In the genomic region with DNA sequence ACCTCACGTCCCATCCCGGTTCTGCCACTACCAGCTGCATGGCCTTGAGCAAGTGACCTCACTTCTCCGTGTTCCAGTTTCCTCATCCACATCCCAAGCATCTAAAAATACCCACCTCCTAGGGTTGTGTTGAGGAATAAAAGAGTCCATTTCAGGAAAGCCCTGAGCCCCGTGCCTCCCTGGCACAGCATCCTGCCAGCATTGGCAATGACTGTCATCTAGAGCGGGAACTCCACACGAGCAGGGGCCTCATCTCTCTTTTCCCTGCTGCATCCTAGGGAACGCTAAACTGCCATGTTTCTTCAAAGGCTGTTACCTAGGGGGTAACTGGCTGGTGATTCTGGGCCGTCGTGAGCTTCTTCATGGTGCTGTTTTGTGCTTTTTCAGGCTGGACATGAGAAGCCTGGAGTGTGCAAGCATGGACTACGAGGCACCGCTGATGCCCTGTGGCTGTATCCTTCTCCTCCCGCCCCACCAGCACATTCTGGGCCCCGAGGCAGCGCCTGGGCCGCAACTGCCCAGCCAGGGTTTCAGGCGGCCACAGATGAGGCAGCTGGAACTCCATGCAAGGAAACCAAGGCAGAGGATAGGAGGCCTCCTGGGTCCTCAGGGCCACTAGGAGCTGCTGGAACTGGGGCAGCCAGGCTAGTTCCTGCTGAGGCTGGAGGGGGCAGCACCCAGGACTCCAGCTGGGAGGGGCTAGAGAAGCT, we compare ENCODE assay signal across 15 cellular contexts.
DNase-seq lines count a peak whose midpoint lies in the region; ATAC-seq and TF ChIP-seq lines count a peak whose summit lies in the region.
"Had no signal": no experiment of that assay in that cellular context is flagged by ENCODE, and none has a peak within 500 bp of the region (broad histone marks: within the 10 kb centered on the region; RNA-seq: fewer than 3 reads in every experiment).

No MANE protein-coding gene starts in this region.

- peaks cover 6 to 33% of the 10 kb centered on the region in 2 donors for H3K4me1 ChIP-seq in thoracic aorta (ENCODE audit: control insufficient read depth in 1 of 2, low read depth in 2 of 2)
- no peaks in the 10 kb centered on the region for H3K4me1 ChIP-seq in Caco-2

- ATAC-seq in thoracic aorta (ENCODE audit: insufficient number of reproducible peaks, low FRiP score, low read depth) (no peak), GM19397 (IDR thresholded peaks at IDR 0.05; ENCODE audit: unreplicated experiment) (no peak)
- ATAC-seq: GM23338 had no signal

- no TSS peak for BruUV-seq in Caco-2 (replicated peaks; lab: Mats Ljungman, UMichigan)

- intact Hi-C loops in Caco-2 (cut with micrococcal nuclease; ENCODE audit: unreplicated experiment): no loop called here

- peak overlapping the region; percentile 75 to 88 for H3K27ac ChIP-seq in thoracic aorta

- no peak overlapping the region for H3K4me3 ChIP-seq in thoracic aorta
- H3K4me3 ChIP-seq in Caco-2 (ENCODE audit: low read depth, low read length): no peak overlapping the region
- H3K4me3 ChIP-seq: GM23338 had no signal

- H3K27ac Mint-ChIP-seq in brain (peak overlapping the region in 4 of 5 experiments; percentile 46 to 85 (median 62)), Caco-2 (ENCODE audit: unreplicated experiment) (no peak overlapping the region)
- H3K27ac Mint-ChIP-seq: CD4-positive, alpha-beta T cell; GM23338; IgD-negative memory B cell had no signal

- no peaks in the 10 kb centered on the region for H3K9me3 Mint-ChIP-seq in brain
- H3K9me3 Mint-ChIP-seq in Caco-2 (ENCODE audit: unreplicated experiment): no peaks in the 10 kb centered on the region
- H3K9me3 Mint-ChIP-seq: CD4-positive, alpha-beta T cell; GM23338; IgD-negative memory B cell had no signal

- CTCF ChIA-PET in Caco-2 (lab: Charles Lee): no interaction called here

- no peaks in the 10 kb centered on the region for H3K9me3 ChIP-seq in thoracic aorta
- no peaks in the 10 kb centered on the region for H3K9me3 ChIP-seq in Caco-2

- no peaks in the 10 kb centered on the region for H3K27me3 ChIP-seq in thoracic aorta (replicated peaks; ENCODE audit: insufficient read depth)
- no peaks in the 10 kb centered on the region for H3K27me3 ChIP-seq in Caco-2 (replicated peaks; ENCODE audit: control insufficient read depth, insufficient read depth, low read length)

- H3K36me3 Mint-ChIP-seq in brain (peaks cover 54% of the 10 kb centered on the region), Caco-2 (ENCODE audit: insufficient read depth, unreplicated experiment) (peaks cover 4% of the 10 kb centered on the region)

- TF ChIP-seq CTCF in brain (conservative IDR thresholded peaks at IDR 0.05) (no peak), thoracic aorta (IDR thresholded peaks at IDR 0.05) (no peak), Caco-2 (IDR thresholded peaks at IDR 0.05; ENCODE audit: insufficient read depth in 1 of 2, low read depth in 1 of 2, low read length in 1 of 2, severe bottlenecking in 1 of 2, unreplicated experiment in 1 of 2) (no peak)

- H3K36me3 ChIP-seq in thoracic aorta (no peaks in the 10 kb centered on the region), Caco-2 (ENCODE audit: control insufficient read depth, insufficient read depth, low read length) (no peaks in the 10 kb centered on the region; the same call in 1 of the 2 replicates)

- TF ChIP-seq EP300 in Ishikawa (IDR thresholded peaks at IDR 0.05; ENCODE audit: borderline replicate concordance): no peak

- DNase-seq in midbrain (lab: John Stamatoyannopoulos, UW) (peak; percentile 12), thoracic aorta (ENCODE audit: low spot score) (no peak), DMS53 (lab: John Stamatoyannopoulos, UW) (no peak), Caco-2 (no peak)
- DNase-seq: AML-193; CD4-positive, alpha-beta T cell; DMS79 treated with DMSO at 0.1 percent for 48 hours; NCI-H1417; NCI-H2029; NCI-H526 had no signal

- H3K4me1 Mint-ChIP-seq in brain (peaks cover 27% of the 10 kb centered on the region), Caco-2 (ENCODE audit: low read depth, unreplicated experiment) (no peaks in the 10 kb centered on the region)
- H3K4me1 Mint-ChIP-seq: GM23338, IgD-negative memory B cell had no signal

- H3K4me3 Mint-ChIP-seq in brain (no peak overlapping the region), Caco-2 (ENCODE audit: unreplicated experiment) (no peak overlapping the region)
- H3K4me3 Mint-ChIP-seq: CD4-positive, alpha-beta T cell; GM23338; IgD-negative memory B cell had no signal

- TF ChIP-seq RAD21 in Ishikawa (IDR thresholded peaks at IDR 0.05; ENCODE audit: low read depth): no peak

- H3K27me3 Mint-ChIP-seq in brain (peaks cover 8% of the 10 kb centered on the region), Caco-2 (ENCODE audit: insufficient read depth, unreplicated experiment) (no peaks in the 10 kb centered on the region)
- H3K27me3 Mint-ChIP-seq: CD4-positive, alpha-beta T cell; IgD-negative memory B cell had no signal

- POLR2A ChIA-PET in Caco-2 (lab: Charles Lee): no interaction called here

TF ChIP-seq in Ishikawa, 13 proteins besides CTCF, POLR2A, EP300 and RAD21:
- TF ChIP-seq TAF1 (IDR thresholded peaks at IDR 0.05; ENCODE audit: low read depth) (no peak), YY1 (IDR thresholded peaks at IDR 0.05; ENCODE audit: low read depth) (no peak), MAX (IDR thresholded peaks at IDR 0.05) (0 out of 2 replicates have a peak, but pooled peaks have one; percentile 25), ZBTB7A (IDR thresholded peaks at IDR 0.05; ENCODE audit: low read depth) (0 out of 2 replicates have a peak, but pooled peaks have one; percentile 31), TEAD4 (IDR thresholded peaks at IDR 0.05) (no peak), NFIC (IDR thresholded peaks at IDR 0.05) (peak; percentile 36; the same call in 1 of the 2 replicates)
- TF ChIP-seq, protein P1, sequence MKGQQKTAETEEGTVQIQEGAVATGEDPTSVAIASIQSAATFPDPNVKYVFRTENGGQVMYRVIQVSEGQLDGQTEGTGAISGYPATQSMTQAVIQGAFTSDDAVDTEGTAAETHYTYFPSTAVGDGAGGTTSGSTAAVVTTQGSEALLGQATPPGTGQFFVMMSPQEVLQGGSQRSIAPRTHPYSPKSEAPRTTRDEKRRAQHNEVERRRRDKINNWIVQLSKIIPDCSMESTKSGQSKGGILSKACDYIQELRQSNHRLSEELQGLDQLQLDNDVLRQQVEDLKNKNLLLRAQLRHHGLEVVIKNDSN (IDR thresholded peaks at IDR 0.05): no peak
